8 cellular contexts compared by ENCODE assay signal in genomic region chr19:10118960-10119359, GRCh38. TPM values are rescaled to one million over a fixed set of nuclear protein-coding genes. Genes with fewer than 3 reads are reported as not detected.
DNase-seq lines count a peak whose midpoint lies in the region; ATAC-seq and TF ChIP-seq lines count a peak whose summit lies in the region.

No MANE protein-coding gene starts in this region.

- peak overlapping the region; percentile 78 for H3K4me2 ChIP-seq in neural cell (ENCODE audit: low read length)

- H2AFZ ChIP-seq in neural cell (ENCODE audit: low read depth, low read length) = no peak overlapping the region

- TF ChIP-seq CTCF in CD14-positive monocyte (IDR thresholded peaks at IDR 0.05) (no peak), NB4 (IDR thresholded peaks at IDR 0.05; ENCODE audit: low read depth, low read length) (no peak), dorsolateral prefrontal cortex (IDR thresholded peaks at IDR 0.05 in 54 of 56, conservative IDR thresholded peaks at IDR 0.05 in 2 of 56; ENCODE audit: low read depth in 1 of 56, partially characterized antibody in 56 of 56) (no peak), neural cell (IDR thresholded peaks at IDR 0.05; ENCODE audit: poor library complexity, severe bottlenecking) (no peak)

- no peaks in the 10 kb centered on the region for H3K9me3 ChIP-seq in neural cell (ENCODE audit: low read length)

- peaks cover 8% of the 10 kb centered on the region for H3K79me2 ChIP-seq in neural cell (replicated peaks; ENCODE audit: insufficient read depth, low read length)

- H3K36me3 Mint-ChIP-seq in CD14-positive monocyte = peaks cover 33 to 46% of the 10 kb centered on the region in 2 donors

- peaks cover 25% of the 10 kb centered on the region for H3K4me1 Mint-ChIP-seq in CD14-positive monocyte

- H3K36me3 ChIP-seq in neural cell (ENCODE audit: insufficient read depth, low read length) = peaks cover 8% of the 10 kb centered on the region

- H3K4me3 ChIP-seq in NB4 (ENCODE audit: low read depth, low read length) (peak overlapping the region; percentile 83), dorsolateral prefrontal cortex (peak overlapping the region; percentile 62 to 99 (median 92)), neural cell (ENCODE audit: low read length) (peak overlapping the region; percentile 96)

- DNase-seq in CD14-positive monocyte (ENCODE audit: low spot score) (no peak), NB4 (ENCODE audit: low read depth) (no peak), dorsolateral prefrontal cortex (no peak), NCI-H748 (lab: John Stamatoyannopoulos, UW; ENCODE audit: unreplicated experiment) (no peak), caudate nucleus (lab: John Stamatoyannopoulos, UW) (no peak)
- no peak for DNase-seq in activated effector memory CD4-positive, alpha-beta T cell treated with Interleukin-2 at 50 U/mL for 16 hours

- ATAC-seq in GM21737 (IDR thresholded peaks at IDR 0.05; ENCODE audit: unreplicated experiment) = no peak

- intact Hi-C loops in CD14-positive monocyte (cut with micrococcal nuclease) = loop anchor here in 1 of 2 donors (1.0 kb wide), 1 partner anchor 13 kb away; the partner anchor contains the start of gene PPAN
- intact Hi-C loops in dorsolateral prefrontal cortex (cut with DNase I) = loop anchor here in 1 of 2 donors (5.0 kb wide), 1 partner anchor 133 kb away; the partner anchor contains the start of gene MRPL4

- H3K9me2 ChIP-seq in neural cell (ENCODE audit: insufficient read depth, low read length) = no peaks in the 10 kb centered on the region

- no peaks in the 10 kb centered on the region for H3K9me3 Mint-ChIP-seq in CD14-positive monocyte

- no peaks in the 10 kb centered on the region for H3K27me3 Mint-ChIP-seq in CD14-positive monocyte (ENCODE audit: low read depth in 3 of 3)

- no peak for TF ChIP-seq EP300 in neural cell (conservative IDR thresholded peaks at IDR 0.05; ENCODE audit: poor library complexity, severe bottlenecking)

- no peaks in the 10 kb centered on the region for H3F3A ChIP-seq in neural cell (ENCODE audit: insufficient read depth, low read length, poor library complexity, severe bottlenecking)

- H3K27ac ChIP-seq in dorsolateral prefrontal cortex = peak overlapping the region in 30 of 59 donors; percentile 18 to 91 (median 82)
- no peak overlapping the region for H3K27ac ChIP-seq in neural cell (ENCODE audit: low read length)
- no peak overlapping the region for H3K27ac ChIP-seq in caudate nucleus (ENCODE audit: low read depth, low read length)

- peak overlapping the region; percentile 81 to 94 (median 88) for H3K27ac Mint-ChIP-seq in CD14-positive monocyte

- H4K20me1 ChIP-seq in neural cell (ENCODE audit: insufficient read depth) = no peaks in the 10 kb centered on the region

- H3K27me3 ChIP-seq in dorsolateral prefrontal cortex (no peaks in the 10 kb centered on the region), neural cell (ENCODE audit: insufficient read depth, low read depth, low read length) (no peaks in the 10 kb centered on the region)

- TF ChIP-seq POLR2A in NB4 (IDR thresholded peaks at IDR 0.05; ENCODE audit: extremely low read depth, insufficient read length) = no peak

- peak overlapping the region; percentile 87 to 92 for H3K4me3 Mint-ChIP-seq in CD14-positive monocyte

- H3K9ac ChIP-seq in neural cell (ENCODE audit: low read length) = peak overlapping the region; percentile 67

- TF ChIP-seq RAD21 in neural cell (conservative IDR thresholded peaks at IDR 0.05) = no peak

TF ChIP-seq in neural cell, 6 proteins besides CTCF, POLR2A, EP300 and RAD21:
- no peak for TF ChIP-seq MXI1 (conservative IDR thresholded peaks at IDR 0.05; ENCODE audit: poor library complexity, severe bottlenecking)
TF ChIP-seq in neural cell: peak in this region for 0.

RNA-seq across cellular contexts. Expression of gene EIF3G, which starts 0.7 kb away (rescaled TPM):
- polyA plus RNA-seq in CD14-positive monocyte (100 to 1,000 TPM; 148 to 166 TPM), neural cell (227 and 241 TPM in 2 replicates)
- 100 to 1,000 TPM in 80 of 120 experiments, 10 to 100 TPM in 40; 78.7 to 131 (median 104) TPM for total RNA-seq in dorsolateral prefrontal cortex
- polyA minus RNA-seq in neural cell = 88.9 and 101 TPM in 2 replicates

RNA-seq across cellular contexts. Expression of gene P2RY11, which starts 7.5 kb away (rescaled TPM):
- polyA plus RNA-seq in CD14-positive monocyte (under 1 TPM; 0.50 to 0.69 TPM), neural cell (5.4 and 7.6 TPM in 2 replicates)
- 10 to 100 TPM; 14.1 to 36.6 (median 23.2) TPM for total RNA-seq in dorsolateral prefrontal cortex
- 12.0 and 12.7 TPM in 2 replicates for polyA minus RNA-seq in neural cell

RNA-seq across cellular contexts. Expression of gene PPAN, which starts 12.8 kb away (rescaled TPM):
- polyA plus RNA-seq in CD14-positive monocyte = 1 to 10 TPM; 7.2 to 7.6 TPM
- 10 to 100 TPM; 32.9 to 65.3 (median 43.5) TPM for total RNA-seq in dorsolateral prefrontal cortex
- polyA plus RNA-seq in neural cell = 13.9 and 15.1 TPM in 2 replicates
- 24.4 and 28.5 TPM in 2 replicates for polyA minus RNA-seq in neural cell

RNA-seq across cellular contexts. Expression of gene ANGPTL6, which starts 16.5 kb away (rescaled TPM):
- polyA plus RNA-seq in CD14-positive monocyte = not detected
- total RNA-seq in dorsolateral prefrontal cortex = 1 to 10 TPM in 47 of 120 experiments, under 1 TPM in 64, not detected in 9; 0.31 to 4.0 (median 0.87) TPM
- polyA plus RNA-seq in neural cell = not detected in 2 replicates
- polyA minus RNA-seq in neural cell = not detected in 2 replicates

RNA-seq across cellular contexts. Expression of gene SHFL, which starts 32.8 kb away (rescaled TPM):
- polyA plus RNA-seq in CD14-positive monocyte (10 to 100 TPM; 12.6 to 17.6 TPM), neural cell (0.66 and 1.2 TPM in 2 replicates)
- 10 to 100 TPM; 34.9 to 82.2 (median 49.6) TPM for total RNA-seq in dorsolateral prefrontal cortex
- polyA minus RNA-seq in neural cell = 0.58 TPM in 1 of 2 replicates, not detected in the other

Comparison
In these comparisons a context has a peak if more than half of its experiments do, and no peak if none do; other contexts are left out.
1. H3K27ac ChIP-seq: peak in dorsolateral prefrontal cortex (30 of 59); none in neural cell (single experiment) and caudate nucleus (single experiment).
2. Peak in every context shown above with its lines, with median percentiles within 50 percentile points of each other: H3K4me3 ChIP-seq.